15 cellular contexts compared by ENCODE assay signal in the genomic region with DNA sequence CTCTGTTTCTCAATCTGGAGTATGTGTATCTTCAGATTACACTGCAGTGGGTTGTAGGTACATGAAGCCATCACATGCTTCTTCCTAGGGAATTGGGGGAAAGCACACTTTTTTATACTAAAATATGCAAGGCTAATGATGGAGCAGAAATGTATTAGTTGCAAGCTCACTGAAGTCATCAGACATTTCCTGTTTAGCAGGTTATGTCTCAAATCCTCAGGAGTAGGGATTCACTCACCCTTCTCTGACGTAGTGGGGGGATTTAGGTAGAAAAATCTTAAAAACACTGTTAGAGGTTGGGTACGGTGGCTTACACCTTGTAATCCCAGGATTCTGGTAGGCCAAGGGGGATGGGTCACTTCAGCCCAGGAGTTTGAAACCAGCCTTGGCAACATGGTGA.
"Had no signal": no experiment of that assay in that cellular context is flagged by ENCODE, and none has a peak within 500 bp of the region (broad histone marks: within the 10 kb centered on the region; RNA-seq: fewer than 3 reads in every experiment).

No MANE protein-coding gene starts in this region.

- H3K9me3 Mint-ChIP-seq: activated CD4-positive, alpha-beta T cell treated with anti-CD3 and anti-CD28 coated beads, Interleukin-2, amount 10 ng/mL, durations not matched to agents 24 days and 14 days; activated naive CD8-positive, alpha-beta T cell treated with anti-CD3 and anti-CD28 coated beads, Interleukin-2, amount 50 U/mL, for 24 hours; immature natural killer cell; stimulated activated naive CD8-positive, alpha-beta T cell treated with anti-CD3 and anti-CD28 coated beads, Interleukin-15, amount 100 ng/mL, for 72 hours had no signal

- H3K27me3 Mint-ChIP-seq: activated B cell treated with CpG ODN at 0.5 μM for 24 hours; activated CD4-positive, alpha-beta T cell treated with anti-CD3 and anti-CD28 coated beads, Interleukin-2, amount 10 ng/mL, durations not matched to agents 24 days and 14 days; activated naive CD8-positive, alpha-beta T cell treated with anti-CD3 and anti-CD28 coated beads, Interleukin-2, amount 50 U/mL, for 24 hours; stimulated activated naive CD8-positive, alpha-beta T cell treated with anti-CD3 and anti-CD28 coated beads, Interleukin-15, amount 100 ng/mL, for 72 hours had no signal

- H3K9me3 ChIP-seq: ascending aorta, colonic mucosa, psoas muscle had no signal

- H3K27ac Mint-ChIP-seq: activated B cell treated with CpG ODN at 0.5 μM for 24 hours; activated CD4-positive, alpha-beta T cell treated with anti-CD3 and anti-CD28 coated beads, Interleukin-2, amount 10 ng/mL, durations not matched to agents 24 days and 14 days; activated naive CD8-positive, alpha-beta T cell treated with anti-CD3 and anti-CD28 coated beads, Interleukin-2, amount 50 U/mL, for 24 hours; immature natural killer cell; stimulated activated naive CD8-positive, alpha-beta T cell treated with anti-CD3 and anti-CD28 coated beads, Interleukin-15, amount 100 ng/mL, for 72 hours had no signal

- H3K27me3 ChIP-seq: ascending aorta, colonic mucosa had no signal

- DNase-seq: activated B cell treated with CpG ODN at 0.5 μM for 24 hours; activated CD4-positive, alpha-beta T cell treated with anti-CD3 and anti-CD28 coated beads, Interleukin-2, amount 10 ng/mL, durations not matched to agents 24 days and 14 days; activated naive CD4-positive, alpha-beta T cell treated with Interleukin-2 at 50 U/mL for 16 hours; activated naive CD8-positive, alpha-beta T cell treated with anti-CD3 and anti-CD28 coated beads, Interleukin-2, amount 50 U/mL, for 24 hours; caudate nucleus; colonic mucosa; effector CD8-positive, alpha-beta T cell; immature natural killer cell; occipital lobe; psoas muscle; stimulated activated CD4-positive, alpha-beta T cell treated with anti-CD3 and anti-CD28 coated beads, Interleukin-4, amount 100 ng/mL, for 24 hours; stimulated activated naive CD8-positive, alpha-beta T cell treated with anti-CD3 and anti-CD28 coated beads, Interleukin-15, amount 100 ng/mL, for 72 hours; T-helper 2 cell had no signal

- H3K4me3 ChIP-seq: ascending aorta, colonic mucosa, psoas muscle had no signal

- H3K4me1 ChIP-seq: ascending aorta, colonic mucosa had no signal

- H3K27ac ChIP-seq: ascending aorta, colonic mucosa had no signal

- H3K4me1 Mint-ChIP-seq: activated B cell treated with CpG ODN at 0.5 μM for 24 hours; activated CD4-positive, alpha-beta T cell treated with anti-CD3 and anti-CD28 coated beads, Interleukin-2, amount 10 ng/mL, durations not matched to agents 24 days and 14 days; activated naive CD8-positive, alpha-beta T cell treated with anti-CD3 and anti-CD28 coated beads, Interleukin-2, amount 50 U/mL, for 24 hours; immature natural killer cell; stimulated activated naive CD8-positive, alpha-beta T cell treated with anti-CD3 and anti-CD28 coated beads, Interleukin-15, amount 100 ng/mL, for 72 hours had no signal

- H3K36me3 ChIP-seq: ascending aorta, colonic mucosa had no signal

- H3K36me3 Mint-ChIP-seq: immature natural killer cell had no signal

- H3K4me3 Mint-ChIP-seq: activated B cell treated with CpG ODN at 0.5 μM for 24 hours; activated CD4-positive, alpha-beta T cell treated with anti-CD3 and anti-CD28 coated beads, Interleukin-2, amount 10 ng/mL, durations not matched to agents 24 days and 14 days; activated naive CD8-positive, alpha-beta T cell treated with anti-CD3 and anti-CD28 coated beads, Interleukin-2, amount 50 U/mL, for 24 hours; immature natural killer cell; nephron; stimulated activated naive CD8-positive, alpha-beta T cell treated with anti-CD3 and anti-CD28 coated beads, Interleukin-15, amount 100 ng/mL, for 72 hours had no signal

- ATAC-seq: activated naive CD8-positive, alpha-beta T cell treated with anti-CD3 and anti-CD28 coated beads, Interleukin-2, amount 50 U/mL, for 24 hours; stimulated activated naive CD8-positive, alpha-beta T cell treated with anti-CD3 and anti-CD28 coated beads, Interleukin-15, amount 100 ng/mL, for 72 hours had no signal
